36 cellular contexts compared by ENCODE assay signal in the genomic region with DNA sequence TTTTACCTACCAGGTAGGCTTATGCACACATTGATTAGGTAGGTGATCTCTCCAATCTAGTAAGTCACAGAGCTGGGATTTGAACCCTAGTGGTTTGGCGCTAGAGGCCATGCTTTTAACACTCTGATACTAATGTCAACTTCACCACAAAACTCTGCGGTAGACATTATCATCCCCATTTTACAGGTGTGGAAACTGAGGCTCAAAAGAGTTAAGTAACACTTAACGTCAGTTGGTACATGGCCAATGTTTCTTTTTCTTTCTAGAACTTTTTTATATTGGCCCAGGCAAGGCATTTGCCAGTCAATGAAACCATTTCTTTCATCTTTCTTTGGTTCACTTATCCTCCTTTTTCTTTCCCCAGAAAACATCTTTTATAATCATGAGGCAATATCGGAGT.
"Had no signal": no experiment of that assay in that cellular context is flagged by ENCODE, and none has a peak within 500 bp of the region (broad histone marks: within the 10 kb centered on the region; RNA-seq: fewer than 3 reads in every experiment).

No MANE protein-coding gene starts in this region.

- H3K4me1 Mint-ChIP-seq: activated CD4-positive, alpha-beta T cell treated with anti-CD3 and anti-CD28 coated beads for 36 hours; activated CD4-positive, alpha-beta T cell treated with anti-CD3 and anti-CD28 coated beads, Interleukin-2, amount 10 ng/mL, durations not matched to agents 7 days and 5 days; activated naive CD4-positive, alpha-beta T cell treated with anti-CD3 and anti-CD28 coated beads, Interleukin-2, amount 10 ng/mL, durations not matched to agents 7 days and 5 days; activated naive CD4-positive, alpha-beta T cell treated with anti-CD3 and anti-CD28 coated beads, Interleukin-2, amount 50 U/mL, for 24 hours; activated naive CD8-positive, alpha-beta T cell treated with anti-CD3 and anti-CD28 coated beads, Interleukin-2, amount 50 U/mL, for 24 hours had no signal

- FAIRE-seq: bronchial epithelial cell had no signal

- H3K4me3 ChIP-seq: ascending aorta, cardiac muscle cell had no signal

- H3K4me1 ChIP-seq: ascending aorta had no signal

- ATAC-seq: activated CD4-positive, alpha-beta T cell treated with anti-CD3 and anti-CD28 coated beads for 36 hours; activated CD4-positive, CD25-positive, alpha-beta regulatory T cell treated with anti-CD3 and anti-CD28 coated beads, Interleukin-2, amount 50 U/mL, for 24 hours; activated CD8-positive, alpha-beta memory T cell treated with anti-CD3 and anti-CD28 coated beads, Interleukin-2, amount 10 ng/mL, durations not matched to agents 7 days and 5 days; activated CD8-positive, alpha-beta T cell treated with anti-CD3 and anti-CD28 coated beads, Interleukin-2, amount 10 ng/mL, durations not matched to agents 7 days and 5 days; activated naive CD8-positive, alpha-beta T cell treated with anti-CD3 and anti-CD28 coated beads, Interleukin-2, amount 50 U/mL, for 24 hours had no signal

- DNase-seq: activated CD4-positive, alpha-beta memory T cell treated with anti-CD3 and anti-CD28 coated beads, Interleukin-2, amount 10 ng/mL, durations not matched to agents 7 days and 5 days; activated CD4-positive, alpha-beta T cell treated with anti-CD3 and anti-CD28 coated beads for 1 hour; activated CD4-positive, alpha-beta T cell treated with anti-CD3 and anti-CD28 coated beads for 36 hours; activated CD4-positive, alpha-beta T cell treated with anti-CD3 and anti-CD28 coated beads for 48 hours; activated CD4-positive, alpha-beta T cell treated with anti-CD3 and anti-CD28 coated beads, Interleukin-2, amount 10 ng/mL, durations not matched to agents 7 days and 5 days; activated CD4-positive, alpha-beta T cell treated with anti-CD3 and anti-CD28 coated beads, Interleukin-2, amount 50 U/mL, for 48 hours; activated CD4-positive, CD25-positive, alpha-beta regulatory T cell; activated CD8-positive, alpha-beta memory T cell treated with anti-CD3 and anti-CD28 coated beads for 24 hours; activated CD8-positive, alpha-beta memory T cell treated with anti-CD3 and anti-CD28 coated beads, Interleukin-2, amount 10 ng/mL, durations not matched to agents 7 days and 5 days; activated CD8-positive, alpha-beta memory T cell treated with anti-CD3 and anti-CD28 coated beads, Interleukin-2, amount 50 U/mL, for 48 hours; activated CD8-positive, alpha-beta T cell treated with anti-CD3 and anti-CD28 coated beads, Interleukin-2, amount 10 ng/mL, durations not matched to agents 7 days and 5 days; activated effector memory CD4-positive, alpha-beta T cell treated with Interleukin-2 at 50 U/mL for 16 hours; activated gamma-delta T cell; activated naive CD4-positive, alpha-beta T cell treated with anti-CD3 and anti-CD28 coated beads, Interleukin-2, amount 10 ng/mL, durations not matched to agents 7 days and 5 days; activated naive CD4-positive, alpha-beta T cell treated with Interleukin-2 at 50 U/mL for 16 hours; activated naive CD8-positive, alpha-beta T cell treated with anti-CD3 and anti-CD28 coated beads, Interleukin-2, amount 10 ng/mL, durations not matched to agents 7 days and 5 days; activated naive CD8-positive, alpha-beta T cell treated with anti-CD3 and anti-CD28 coated beads, Interleukin-2, amount 50 U/mL, for 24 hours; activated T-cell treated with anti-CD3 and anti-CD28 coated beads, Interleukin-2, amount 50 U/mL, for 24 hours; activated T-cell treated with anti-CD3 and anti-CD28 coated beads, Interleukin-2, amount 50 U/mL, for 48 hours; amygdala; anterior cingulate cortex; caudate nucleus; cerebellar nuclear complex; T-helper 2 cell; T-helper 9 cell had no signal

- H3K27ac ChIP-seq: ascending aorta, cardiac muscle cell had no signal

- H3K36me3 Mint-ChIP-seq: activated CD8-positive, alpha-beta memory T cell treated with anti-CD3 and anti-CD28 coated beads, Interleukin-2, amount 10 ng/mL, durations not matched to agents 7 days and 5 days; activated naive CD4-positive, alpha-beta T cell treated with anti-CD3 and anti-CD28 coated beads, Interleukin-2, amount 10 ng/mL, durations not matched to agents 7 days and 5 days; activated naive CD8-positive, alpha-beta T cell treated with anti-CD3 and anti-CD28 coated beads, Interleukin-2, amount 10 ng/mL, durations not matched to agents 7 days and 5 days had no signal

- H3K27ac Mint-ChIP-seq: activated CD4-positive, alpha-beta memory T cell treated with anti-CD3 and anti-CD28 coated beads, Interleukin-2, amount 10 ng/mL, durations not matched to agents 7 days and 5 days; activated CD4-positive, alpha-beta T cell treated with anti-CD3 and anti-CD28 coated beads for 36 hours; activated CD4-positive, alpha-beta T cell treated with anti-CD3 and anti-CD28 coated beads, Interleukin-2, amount 10 ng/mL, durations not matched to agents 7 days and 5 days; activated CD8-positive, alpha-beta memory T cell treated with anti-CD3 and anti-CD28 coated beads, Interleukin-2, amount 10 ng/mL, durations not matched to agents 7 days and 5 days; activated CD8-positive, alpha-beta T cell treated with anti-CD3 and anti-CD28 coated beads, Interleukin-2, amount 10 ng/mL, durations not matched to agents 7 days and 5 days; activated naive CD4-positive, alpha-beta T cell treated with anti-CD3 and anti-CD28 coated beads, Interleukin-2, amount 10 ng/mL, durations not matched to agents 7 days and 5 days; activated naive CD4-positive, alpha-beta T cell treated with anti-CD3 and anti-CD28 coated beads, Interleukin-2, amount 50 U/mL, for 24 hours; activated naive CD8-positive, alpha-beta T cell; activated naive CD8-positive, alpha-beta T cell treated with anti-CD3 and anti-CD28 coated beads, Interleukin-2, amount 10 ng/mL, durations not matched to agents 7 days and 5 days; activated naive CD8-positive, alpha-beta T cell treated with anti-CD3 and anti-CD28 coated beads, Interleukin-2, amount 50 U/mL, for 24 hours; activated T-cell treated with anti-CD3 and anti-CD28 coated beads, Interleukin-2, amount 50 U/mL, for 24 hours; activated T-helper 2 cell treated with anti-CD3 and anti-CD28 coated beads, Interferon-gamma antibody, Interleukin-2, Interleukin-4, amounts not matched to agents 10 μg/mL and 5 μg/mL and 100 μg/mL, durations not matched to agents 14 hours and 24 hours and 36 hours; T-helper 1 cell treated with Interleukin-12 subunit alpha and Interleukin-12 subunit beta and Interleukin-4 antibody, amounts not matched to agents 30 μg/mL and 1 μg/mL, for 36 hours; T-helper 2 cell treated with Interferon-gamma antibody and Interleukin-4, amounts not matched to agents 5 μg/mL and 100 μg/mL, for 36 hours had no signal

- H3K9me3 ChIP-seq: ascending aorta had no signal

- H3K9me3 Mint-ChIP-seq: activated CD4-positive, alpha-beta memory T cell treated with anti-CD3 and anti-CD28 coated beads, Interleukin-2, amount 10 ng/mL, durations not matched to agents 7 days and 5 days; activated CD4-positive, alpha-beta T cell treated with anti-CD3 and anti-CD28 coated beads, Interleukin-2, amount 10 ng/mL, durations not matched to agents 7 days and 5 days; activated naive CD4-positive, alpha-beta T cell treated with anti-CD3 and anti-CD28 coated beads, Interleukin-2, amount 10 ng/mL, durations not matched to agents 7 days and 5 days; activated naive CD4-positive, alpha-beta T cell treated with anti-CD3 and anti-CD28 coated beads, Interleukin-2, amount 50 U/mL, for 24 hours; activated naive CD8-positive, alpha-beta T cell treated with anti-CD3 and anti-CD28 coated beads, Interleukin-2, amount 10 ng/mL, durations not matched to agents 7 days and 5 days; activated naive CD8-positive, alpha-beta T cell treated with anti-CD3 and anti-CD28 coated beads, Interleukin-2, amount 50 U/mL, for 24 hours; activated T-cell treated with anti-CD3 and anti-CD28 coated beads, Interleukin-2, amount 50 U/mL, for 24 hours; activated T-helper 2 cell treated with anti-CD3 and anti-CD28 coated beads, Interferon-gamma antibody, Interleukin-2, Interleukin-4, amounts not matched to agents 10 μg/mL and 5 μg/mL and 100 μg/mL, durations not matched to agents 14 hours and 24 hours and 36 hours; brain; central memory CD8-positive, alpha-beta T cell; T-helper 1 cell treated with Interleukin-12 subunit alpha and Interleukin-12 subunit beta and Interleukin-4 antibody, amounts not matched to agents 30 μg/mL and 1 μg/mL, for 36 hours; T-helper 2 cell treated with Interferon-gamma antibody and Interleukin-4, amounts not matched to agents 5 μg/mL and 100 μg/mL, for 36 hours had no signal

- H3K36me3 ChIP-seq: ascending aorta, cardiac muscle cell had no signal

- H3K27me3 Mint-ChIP-seq: activated CD4-positive, alpha-beta T cell treated with anti-CD3 and anti-CD28 coated beads for 36 hours; activated CD4-positive, alpha-beta T cell treated with anti-CD3 and anti-CD28 coated beads, Interleukin-2, amount 10 ng/mL, durations not matched to agents 7 days and 5 days; activated naive CD4-positive, alpha-beta T cell treated with anti-CD3 and anti-CD28 coated beads, Interleukin-2, amount 50 U/mL, for 24 hours; activated naive CD8-positive, alpha-beta T cell treated with anti-CD3 and anti-CD28 coated beads, Interleukin-2, amount 10 ng/mL, durations not matched to agents 7 days and 5 days; brain had no signal

- H3K27me3 ChIP-seq: ascending aorta, cardiac muscle cell had no signal

- H3K4me3 Mint-ChIP-seq: activated CD4-positive, alpha-beta memory T cell treated with anti-CD3 and anti-CD28 coated beads, Interleukin-2, amount 10 ng/mL, durations not matched to agents 7 days and 5 days; activated CD4-positive, alpha-beta T cell treated with anti-CD3 and anti-CD28 coated beads for 36 hours; activated CD4-positive, alpha-beta T cell treated with anti-CD3 and anti-CD28 coated beads, Interleukin-2, amount 10 ng/mL, durations not matched to agents 7 days and 5 days; activated CD8-positive, alpha-beta memory T cell treated with anti-CD3 and anti-CD28 coated beads, Interleukin-2, amount 10 ng/mL, durations not matched to agents 7 days and 5 days; activated CD8-positive, alpha-beta T cell treated with anti-CD3 and anti-CD28 coated beads, Interleukin-2, amount 10 ng/mL, durations not matched to agents 7 days and 5 days; activated naive CD4-positive, alpha-beta T cell treated with anti-CD3 and anti-CD28 coated beads, Interleukin-2, amount 10 ng/mL, durations not matched to agents 7 days and 5 days; activated naive CD4-positive, alpha-beta T cell treated with anti-CD3 and anti-CD28 coated beads, Interleukin-2, amount 50 U/mL, for 24 hours; activated naive CD8-positive, alpha-beta T cell; activated naive CD8-positive, alpha-beta T cell treated with anti-CD3 and anti-CD28 coated beads, Interleukin-2, amount 10 ng/mL, durations not matched to agents 7 days and 5 days; activated naive CD8-positive, alpha-beta T cell treated with anti-CD3 and anti-CD28 coated beads, Interleukin-2, amount 50 U/mL, for 24 hours; activated T-cell treated with anti-CD3 and anti-CD28 coated beads, Interleukin-2, amount 50 U/mL, for 24 hours; brain; central memory CD8-positive, alpha-beta T cell; T-helper 1 cell treated with Interleukin-12 subunit alpha and Interleukin-12 subunit beta and Interleukin-4 antibody, amounts not matched to agents 30 μg/mL and 1 μg/mL, for 36 hours; T-helper 2 cell treated with Interferon-gamma antibody and Interleukin-4, amounts not matched to agents 5 μg/mL and 100 μg/mL, for 36 hours had no signal
